25 cellular contexts compared by ENCODE assay signal in genomic region chr12:63816031-63816430, GRCh38. TPM values are rescaled to one million over a fixed set of nuclear protein-coding genes. Genes with fewer than 3 reads are reported as not detected.
DNase-seq lines count a peak whose midpoint lies in the region; ATAC-seq and TF ChIP-seq lines count a peak whose summit lies in the region.
"Had no signal": no experiment of that assay in that cellular context is flagged by ENCODE, and none has a peak within 500 bp of the region (broad histone marks: within the 10 kb centered on the region; RNA-seq: fewer than 3 reads in every experiment).

No MANE protein-coding gene starts in this region.

- peak overlapping the region; percentile 50 for H3K27ac Mint-ChIP-seq in activated naive CD8-positive, alpha-beta T cell treated with anti-CD3 and anti-CD28 coated beads, Interleukin-2, amount 50 U/mL, for 24 hours
- H3K27ac Mint-ChIP-seq: neural progenitor cell had no signal

- H3K9me3 ChIP-seq in lower lobe of right lung = no peaks in the 10 kb centered on the region
- H3K9me3 ChIP-seq: psoas muscle had no signal

- H3K9me3 Mint-ChIP-seq in activated naive CD8-positive, alpha-beta T cell treated with anti-CD3 and anti-CD28 coated beads, Interleukin-2, amount 50 U/mL, for 24 hours = peaks cover 12% of the 10 kb centered on the region

- intact Hi-C loops in lower lobe of right lung (cut with DNase I) = no loop called here

- H3K27me3 ChIP-seq in lower lobe of right lung (ENCODE audit: low read depth) = no peaks in the 10 kb centered on the region
- H3K27me3 ChIP-seq: neural progenitor cell had no signal

- no peaks in the 10 kb centered on the region for H3K4me1 ChIP-seq in lower lobe of right lung
- H3K4me1 ChIP-seq: esophagus muscularis mucosa, gastroesophageal sphincter, neural progenitor cell, psoas muscle had no signal

- H3K4me3 ChIP-seq in GM12865 (ENCODE audit: low read depth, low read length) (no peak overlapping the region), lower lobe of right lung (no peak overlapping the region)
- H3K4me3 ChIP-seq: esophagus muscularis mucosa, gastroesophageal sphincter, neural progenitor cell, psoas muscle had no signal

- H3K4me1 Mint-ChIP-seq in activated naive CD8-positive, alpha-beta T cell treated with anti-CD3 and anti-CD28 coated beads, Interleukin-2, amount 50 U/mL, for 24 hours = peaks cover 23% of the 10 kb centered on the region
- H3K4me1 Mint-ChIP-seq: neural progenitor cell had no signal

- DNase-seq in GM12865 (ENCODE audit: low read depth) (peak; percentile 45), NCI-H1930 (lab: John Stamatoyannopoulos, UW) (no peak), lower lobe of right lung (no peak), NCI-H748 (lab: John Stamatoyannopoulos, UW; ENCODE audit: unreplicated experiment) (no peak)
- DNase-seq in activated naive CD8-positive, alpha-beta T cell treated with anti-CD3 and anti-CD28 coated beads, Interleukin-2, amount 50 U/mL, for 24 hours = no peak
- DNase-seq: activated CD4-positive, alpha-beta T cell treated with anti-CD3 and anti-CD28 coated beads, Interleukin-2, amount 50 U/mL, for 1 hour; activated naive CD4-positive, alpha-beta T cell; caudate nucleus; CD4-positive, CD25-positive, alpha-beta regulatory T cell; DMS 273 treated with DMSO at 0.1 percent for 48 hours; GF-D8; midbrain; NCI-H1092 treated with DMSO at 0.1 percent for 48 hours; NCI-H2107; NCI-H526 treated with DMSO at 0.1 percent for 48 hours; psoas muscle; SHP77; small intestine; stimulated activated CD4-positive, alpha-beta T cell treated with anti-CD3 and anti-CD28 coated beads, Interleukin-4, amount 100 ng/mL, for 4 hours had no signal

- H3K4me3 Mint-ChIP-seq in activated naive CD8-positive, alpha-beta T cell treated with anti-CD3 and anti-CD28 coated beads, Interleukin-2, amount 50 U/mL, for 24 hours = no peak overlapping the region
- H3K4me3 Mint-ChIP-seq: neural progenitor cell had no signal

- no peaks in the 10 kb centered on the region for H3K36me3 ChIP-seq in lower lobe of right lung
- H3K36me3 ChIP-seq: esophagus muscularis mucosa, gastroesophageal sphincter, neural progenitor cell had no signal

- peaks cover 8% of the 10 kb centered on the region for H3K27me3 Mint-ChIP-seq in activated naive CD8-positive, alpha-beta T cell treated with anti-CD3 and anti-CD28 coated beads, Interleukin-2, amount 50 U/mL, for 24 hours

- ATAC-seq in GM21381 (IDR thresholded peaks at IDR 0.05; ENCODE audit: unreplicated experiment) = peak; percentile 45
- peak; percentile 40 for ATAC-seq in HG03457 (IDR thresholded peaks at IDR 0.05; ENCODE audit: unreplicated experiment)
- ATAC-seq in activated naive CD8-positive, alpha-beta T cell treated with anti-CD3 and anti-CD28 coated beads, Interleukin-2, amount 50 U/mL, for 24 hours = no peak
- ATAC-seq in lower lobe of right lung = no peak
- ATAC-seq in HG03439 (IDR thresholded peaks at IDR 0.05; ENCODE audit: unreplicated experiment) = no peak
- ATAC-seq: gastroesophageal sphincter, psoas muscle had no signal

- H3K36me3 Mint-ChIP-seq in activated naive CD8-positive, alpha-beta T cell treated with anti-CD3 and anti-CD28 coated beads, Interleukin-2, amount 50 U/mL, for 24 hours (ENCODE audit: low read depth) = no peaks in the 10 kb centered on the region
- H3K36me3 Mint-ChIP-seq: CD4-positive, CD25-positive, alpha-beta regulatory T cell had no signal

- TF ChIP-seq CTCF in GM12865 (IDR thresholded peaks at IDR 0.05; ENCODE audit: insufficient read depth, low read depth, low read length, missing control alignments) (no peak), lower lobe of right lung (IDR thresholded peaks at IDR 0.05) (no peak)

- no peak overlapping the region for H3K27ac ChIP-seq in lower lobe of right lung
- H3K27ac ChIP-seq: esophagus muscularis mucosa, gastroesophageal sphincter, neural progenitor cell, psoas muscle had no signal

RNA-seq across cellular contexts. Expression of gene SRGAP1, which starts 28.5 kb away (rescaled TPM):
- 6.7 TPM for total RNA-seq in lower lobe of right lung
- total RNA-seq: CD4-positive, CD25-positive, alpha-beta regulatory T cell had no signal

RNA-seq across cellular contexts. Expression of gene RXYLT1, which starts 36.3 kb away (rescaled TPM):
- total RNA-seq in lower lobe of right lung = 14.5 TPM

Comparison
In these comparisons a context has a peak if more than half of its experiments do, and no peak if none do; other contexts are left out.
1. ATAC-seq: peak in GM21381 (single experiment) and HG03457 (single experiment); none in activated naive CD8-positive, alpha-beta T cell treated with anti-CD3 and anti-CD28 coated beads, Interleukin-2, amount 50 U/mL, for 24 hours (single experiment), lower lobe of right lung (0 of 2) and HG03439 (single experiment).